Comparison of ENCODE assay signal across 8 cellular contexts in the genomic region with DNA sequence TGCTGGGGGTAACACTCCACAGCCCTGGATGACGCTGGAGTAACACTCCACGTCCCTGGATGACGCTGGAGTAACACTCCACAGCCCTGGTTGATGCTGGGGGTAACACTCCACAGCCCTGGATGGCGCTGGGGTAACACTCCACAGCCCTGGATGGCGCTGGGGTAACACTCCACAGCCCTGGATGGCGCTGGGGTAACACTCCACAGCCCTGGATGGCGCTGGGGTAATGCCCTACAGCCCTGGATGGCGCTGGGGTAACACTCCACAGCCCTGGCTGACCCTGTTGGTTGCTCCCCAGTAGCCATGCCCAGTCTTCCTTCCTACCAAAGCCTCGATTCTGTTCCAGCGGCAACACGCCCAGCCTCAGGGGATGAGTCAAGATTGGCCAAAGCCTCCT. TPM values are rescaled to one million over a fixed set of nuclear protein-coding genes. Genes with fewer than 3 reads are reported as not detected.
DNase-seq lines count a peak whose midpoint lies in the region; ATAC-seq, FAIRE-seq and TF ChIP-seq lines count a peak whose summit lies in the region.
"Not testable (repeated sequence)": the region's sequence is repeated elsewhere in the genome, so short reads cannot be mapped to it uniquely, and the experiment has no call there.

No MANE protein-coding gene starts in this region.

- H3K9me3 ChIP-seq in Panc1 (ENCODE audit: control insufficient read depth, insufficient read depth, low read depth, low read length); kidney (ENCODE audit: control insufficient read depth in 1 of 2, low read length in 2 of 2): not testable (repeated sequence)

- not testable (repeated sequence) for H3K36me3 Mint-ChIP-seq in activated T-cell treated with anti-CD3 and anti-CD28 coated beads, Interleukin-2, amount 50 U/mL, for 72 hours (ENCODE audit: insufficient read depth in 2 of 2)

- not testable (repeated sequence) for BruUV-seq in Panc1 (replicated peaks; lab: Mats Ljungman, UMichigan)

- not testable (repeated sequence) for TF ChIP-seq CTCF in Panc1 (IDR thresholded peaks at IDR 0.05); kidney (IDR thresholded peaks at IDR 0.05; ENCODE audit: borderline replicate concordance, extremely low read depth, insufficient read depth)

- not testable (repeated sequence) for H3K27me3 ChIP-seq in Panc1 (ENCODE audit: control insufficient read depth, insufficient read depth, low read length)

- H3K4me3 Mint-ChIP-seq in activated T-cell treated with anti-CD3 and anti-CD28 coated beads, Interleukin-2, amount 50 U/mL, for 72 hours, result not testable (repeated sequence)

- DNase-seq in EH (ENCODE audit: low read depth) (peak; percentile 13), kidney (peak; percentile 95), pulmonary artery endothelial cell (ENCODE audit: low read depth, low spot score) (peak; percentile 37), superior temporal gyrus (ENCODE audit: extremely low spot score) (peak; percentile 38)
- not testable (repeated sequence) for DNase-seq in Panc1 (ENCODE audit: low read depth, low spot score)
- peak; percentile 19 to 45 for DNase-seq in activated T-cell treated with anti-CD3 and anti-CD28 coated beads, Interleukin-2, amount 50 U/mL, for 72 hours

- H3K27ac Mint-ChIP-seq in activated T-cell treated with anti-CD3 and anti-CD28 coated beads, Interleukin-2, amount 50 U/mL, for 72 hours, result not testable (repeated sequence)

- intact Hi-C loops in Panc1 (cut with micrococcal nuclease; ENCODE audit: unreplicated experiment); kidney (cut with DNase I): not testable (repeated sequence)

- H3K4me3 ChIP-seq in Panc1 (ENCODE audit: low read depth in 2 of 2, low read length in 2 of 2); kidney (ENCODE audit: low read length in 2 of 2): not testable (repeated sequence)

- POLR2A ChIA-PET in Panc1 (lab: Charles Lee), result not testable (repeated sequence)

- H3K9ac ChIP-seq in kidney (ENCODE audit: low read length in 2 of 2), result not testable (repeated sequence)

- in situ Hi-C loops in Panc1 (cut with HindIII; ENCODE audit: low pct_unique_long_range_greater_than_20kb, low sequenced_read_pairs), result not testable (repeated sequence)

- not testable (repeated sequence) for H3K9me3 Mint-ChIP-seq in activated T-cell treated with anti-CD3 and anti-CD28 coated beads, Interleukin-2, amount 50 U/mL, for 72 hours

- peak; percentile 89 for ATAC-seq in HG02759 (IDR thresholded peaks at IDR 0.05; ENCODE audit: unreplicated experiment)
- peak; percentile 42 for ATAC-seq in Panc1
- peak; percentile 55 to 77 for ATAC-seq in activated T-cell treated with anti-CD3 and anti-CD28 coated beads, Interleukin-2, amount 50 U/mL, for 72 hours (replicated peaks in 1 of 2)
- ATAC-seq in esophagus mucosa, result peak; percentile 93

- FAIRE-seq in kidney (lab: Jason Lieb, UNC), result not testable (repeated sequence)

- not testable (repeated sequence) for H3K36me3 ChIP-seq in Panc1 (ENCODE audit: control insufficient read depth, insufficient read depth, low read length); kidney (ENCODE audit: control insufficient read depth in 1 of 2, insufficient read depth in 2 of 2, low read length in 2 of 2)

- not testable (repeated sequence) for H3K27ac ChIP-seq in Panc1 (ENCODE audit: low read length); kidney (ENCODE audit: low read depth in 2 of 2, low read length in 2 of 2)

- peaks cover 41% of the 10 kb centered on the region for H3K27me3 Mint-ChIP-seq in activated T-cell treated with anti-CD3 and anti-CD28 coated beads, Interleukin-2, amount 50 U/mL, for 72 hours (ENCODE audit: low read depth)

- CTCF ChIA-PET in Panc1 (lab: Charles Lee), result not testable (repeated sequence)

- not testable (repeated sequence) for H3K4me1 Mint-ChIP-seq in activated T-cell treated with anti-CD3 and anti-CD28 coated beads, Interleukin-2, amount 50 U/mL, for 72 hours (ENCODE audit: low read depth)

- H3K4me1 ChIP-seq in Panc1 (ENCODE audit: control insufficient read depth, insufficient read depth, low read length); kidney (ENCODE audit: control insufficient read depth in 1 of 2, insufficient read depth in 1 of 2, low read depth in 1 of 2, low read length in 2 of 2): not testable (repeated sequence)

RNA-seq across cellular contexts. Expression of a gene that starts 4.7 kb away (rescaled TPM):
- total RNA-seq in Panc1 (2021; ENCODE audit: unreplicated experiment) (0.05 TPM), esophagus mucosa (0.32 TPM), kidney (8.7 TPM), pulmonary artery endothelial cell (not detected in 2 replicates)
- polyA plus RNA-seq in Panc1 (2012; ENCODE audit: insufficient read length), result not detected
- total RNA-seq in activated T-cell treated with anti-CD3 and anti-CD28 coated beads, Interleukin-2, amount 50 U/mL, for 72 hours, result under 1 TPM; 0.44 to 0.86 TPM
- polyA plus RNA-seq in kidney (ENCODE audit: insufficient read depth, low read depth, low replicate concordance), result 4.1 TPM

RNA-seq across cellular contexts. Expression of a gene that starts 41.4 kb away (rescaled TPM):
- total RNA-seq in Panc1 (2021; ENCODE audit: unreplicated experiment) (23.4 TPM), esophagus mucosa (10.4 TPM), kidney (37.8 TPM), pulmonary artery endothelial cell (17.5 and 32.0 TPM in 2 replicates)
- polyA plus RNA-seq in Panc1 (2012; ENCODE audit: insufficient read length), result 9.2 TPM
- 10 to 100 TPM; 34.0 to 35.2 TPM for total RNA-seq in activated T-cell treated with anti-CD3 and anti-CD28 coated beads, Interleukin-2, amount 50 U/mL, for 72 hours
- 15.4 TPM for polyA plus RNA-seq in kidney (ENCODE audit: insufficient read depth, low read depth, low replicate concordance)

Comparison
In these comparisons a context has a peak if more than half of its experiments do, and no peak if none do; other contexts are left out.
1. ATAC-seq: peak in every context shown above with its lines; median percentile 93 in esophagus mucosa; 89 in HG02759; 66 in activated T-cell treated with anti-CD3 and anti-CD28 coated beads, Interleukin-2, amount 50 U/mL, for 72 hours; 42 in Panc1.